8 cellular contexts compared by ENCODE assay signal in genomic region chr3:185983495-185984141, GRCh38. TPM values are rescaled to one million over a fixed set of nuclear protein-coding genes. Genes with fewer than 3 reads are reported as not detected.
DNase-seq lines count a peak whose midpoint lies in the region; ATAC-seq and TF ChIP-seq lines count a peak whose summit lies in the region.

No MANE protein-coding gene starts in this region.

- DNase-seq in BE2C (peak; percentile 73), H4 (ENCODE audit: low spot score) (peak; percentile 74), NCI-H2171 treated with DMSO at 0.1 percent for 48 hours (lab: John Stamatoyannopoulos, UW) (peak; percentile 61), cerebellar cortex (ENCODE audit: low spot score) (peak; percentile 87), kidney epithelial cell (ENCODE audit: low read depth) (no peak)
- peak; percentile 34 for DNase-seq in activated CD4-positive, alpha-beta T cell treated with anti-CD3 and anti-CD28 coated beads for 1 hour
- DNase-seq in stimulated activated CD4-positive, alpha-beta T cell treated with anti-CD3 and anti-CD28 coated beads, Interleukin-4, amount 100 ng/mL, for 1 hour: peak; percentile 49

- ATAC-seq in HG02852 (IDR thresholded peaks at IDR 0.05; ENCODE audit: unreplicated experiment): no peak

- TF ChIP-seq CTCF in BE2C (IDR thresholded peaks at IDR 0.05; ENCODE audit: low read depth, low read length): peak; percentile 93
- peak; percentile 91 for TF ChIP-seq CTCF in kidney epithelial cell (IDR thresholded peaks at IDR 0.05; ENCODE audit: insufficient read depth, low read length, poor library complexity, severe bottlenecking)

- H3K9me3 ChIP-seq in BE2C: no peaks in the 10 kb centered on the region

- H3K27me3 ChIP-seq in BE2C (no peaks in the 10 kb centered on the region), kidney epithelial cell (ENCODE audit: control insufficient read depth, insufficient read depth, low read length) (no peaks in the 10 kb centered on the region)

- no peaks in the 10 kb centered on the region for H3K4me1 ChIP-seq in BE2C

- H3K36me3 ChIP-seq in BE2C (no peaks in the 10 kb centered on the region), kidney epithelial cell (ENCODE audit: control insufficient read depth, insufficient read depth, low read length) (no peaks in the 10 kb centered on the region)

- peak overlapping the region; percentile 50 for H3K4me3 ChIP-seq in BE2C (ENCODE audit: low read depth, low read length)
- no peak overlapping the region for H3K4me3 ChIP-seq in kidney epithelial cell (ENCODE audit: low read depth, low read length)

RNA-seq across cellular contexts. Expression of gene TRA2B, which starts 45.8 kb away (rescaled TPM):
- polyA plus RNA-seq in BE2C (2012; ENCODE audit: insufficient read depth, insufficient read length, low read depth): 391 TPM
- total RNA-seq in H4 (2014; rRNA removed; shearing (Covaris generic)): 336 and 367 TPM in 2 replicates
- total RNA-seq in kidney epithelial cell: 142 and 154 TPM in 2 replicates
